In the genomic region with DNA sequence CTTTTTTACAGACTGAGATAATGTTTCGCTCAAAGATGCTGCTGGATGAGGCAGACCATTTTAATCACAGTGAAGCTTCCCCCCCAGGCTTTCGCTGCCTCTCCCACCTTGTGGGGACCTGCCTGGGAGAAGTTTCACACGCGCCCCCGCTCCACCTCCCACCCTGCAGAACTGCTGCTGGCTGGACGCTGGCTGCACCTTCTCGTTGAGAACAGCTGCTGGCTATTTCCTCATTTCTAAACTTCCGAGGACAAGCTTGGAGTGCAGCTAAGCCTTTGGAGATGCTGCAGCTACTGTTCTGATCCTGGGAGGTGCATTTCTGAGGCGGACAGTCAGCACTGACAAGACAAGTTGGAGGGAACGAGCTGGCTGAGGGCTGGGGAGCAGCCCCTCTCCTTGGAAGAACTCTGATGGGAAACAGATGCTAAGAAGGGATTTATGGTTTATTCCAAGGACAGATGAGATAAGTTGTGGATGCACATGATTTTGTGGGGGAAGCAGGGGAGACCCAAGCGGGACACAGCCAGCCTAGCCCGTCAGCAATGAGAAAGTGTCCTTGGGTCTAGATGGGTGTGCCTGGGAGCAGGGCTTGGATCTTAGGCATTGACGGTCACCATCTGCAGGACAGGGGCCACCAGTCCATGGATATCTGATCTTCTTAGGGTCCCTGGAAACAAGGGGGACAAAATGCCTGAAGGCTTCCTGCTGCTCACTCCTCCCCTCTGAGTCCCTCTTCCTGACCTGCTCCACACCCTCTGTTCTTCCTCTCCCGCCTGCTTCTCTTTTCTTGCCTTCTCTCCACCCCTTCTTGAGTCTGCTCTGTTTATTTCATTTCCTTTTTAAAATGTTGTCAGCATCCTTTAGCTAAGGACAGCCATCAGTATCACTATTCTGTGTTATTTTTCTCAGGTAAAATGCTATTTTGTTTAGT, we compare ENCODE assay signal across 12 cellular contexts.
DNase-seq lines count a peak whose midpoint lies in the region; FAIRE-seq and TF ChIP-seq lines count a peak whose summit lies in the region.
"Had no signal": no experiment of that assay in that cellular context is flagged by ENCODE, and none has a peak within 500 bp of the region (broad histone marks: within the 10 kb centered on the region; RNA-seq: fewer than 3 reads in every experiment).

No MANE protein-coding gene starts in this region.

- no peak overlapping the region for H3K27ac ChIP-seq in muscle layer of duodenum (ENCODE audit: low read length)

- no peak for FAIRE-seq in GM19239 (lab: Jason Lieb, UNC)

- H3K4me1 ChIP-seq in muscle layer of duodenum (ENCODE audit: control insufficient read depth in 1 of 2, insufficient read depth in 2 of 2, low read length in 2 of 2) = no peaks in the 10 kb centered on the region

- no peaks in the 10 kb centered on the region for H3K36me3 ChIP-seq in muscle layer of duodenum (ENCODE audit: control insufficient read depth in 1 of 2, insufficient read depth in 2 of 2, low read length in 2 of 2)
- H3K36me3 ChIP-seq: MG63 had no signal

- H3K27me3 ChIP-seq in muscle layer of duodenum (ENCODE audit: low read depth, low read length) = no peaks in the 10 kb centered on the region
- H3K27me3 ChIP-seq: MG63 had no signal

- no peak for TF ChIP-seq CTCF in choroid plexus epithelial cell (conservative IDR thresholded peaks at IDR 0.05; ENCODE audit: low read depth, low read length)

- H3K9me3 ChIP-seq in muscle layer of duodenum (ENCODE audit: control insufficient read depth in 1 of 2, low read length in 2 of 2) = no peaks in the 10 kb centered on the region
- H3K9me3 ChIP-seq: MG63 had no signal

- peak; percentile 3 to 16 for DNase-seq in AML-193 (lab: John Stamatoyannopoulos, UW)
- peak; percentile 78 for DNase-seq in LHCN-M2 (ENCODE audit: low read depth)
- peak; percentile 76 for DNase-seq in choroid plexus epithelial cell (ENCODE audit: low read depth)
- DNase-seq in dedifferentiated amniotic fluid mesenchymal stem cell (ENCODE audit: extremely low spot score) = no peak
- DNase-seq in HuH-7.5 (ENCODE audit: low spot score) = no peak
- DNase-seq in GM19239 (ENCODE audit: insufficient read length, low spot score) = no peak
- no peak for DNase-seq in NCI-H524 (lab: John Stamatoyannopoulos, UW)
- DNase-seq: activated CD4-positive, alpha-beta T cell treated with anti-CD3 and anti-CD28 coated beads for 4 hours; Calu3; stimulated activated CD4-positive, alpha-beta T cell treated with anti-CD3 and anti-CD28 coated beads, Interleukin-15, amount 100 ng/mL, for 24 hours had no signal

- H3K4me3 ChIP-seq in choroid plexus epithelial cell (ENCODE audit: low read depth, low read length) (no peak overlapping the region), muscle layer of duodenum (ENCODE audit: low read depth in 1 of 2, low read length in 2 of 2) (peak overlapping the region; percentile 23 to 32)
- H3K4me3 ChIP-seq: MG63 had no signal

Comparison
In these comparisons a context has a peak if more than half of its experiments do, and no peak if none do; other contexts are left out.
1. DNase-seq: peak in AML-193 (2 of 2), LHCN-M2 (single experiment) and choroid plexus epithelial cell (single experiment); none in dedifferentiated amniotic fluid mesenchymal stem cell (single experiment), HuH-7.5 (single experiment), GM19239 (single experiment) and NCI-H524 (0 of 2).